ENCODE assay signal across 20 cellular contexts in genomic region chr2:9793156-9793917, GRCh38. TPM values are rescaled to one million over a fixed set of nuclear protein-coding genes. Genes with fewer than 3 reads are reported as not detected.
A peak's percentile ranks its signal among the peaks of the same experiment; 100 is the strongest.
DNase-seq lines count a peak whose midpoint lies in the region; ATAC-seq, FAIRE-seq and TF ChIP-seq lines count a peak whose summit lies in the region.
"Had no signal": no experiment of that assay in that cellular context is flagged by ENCODE, and none has a peak within 500 bp of the region (broad histone marks: within the 10 kb centered on the region; RNA-seq: fewer than 3 reads in every experiment).

No MANE protein-coding gene starts in this region.

- H3K4me1 ChIP-seq in left ventricle myocardium inferior (peaks cover 19% of the 10 kb centered on the region), right cardiac atrium (ENCODE audit: control insufficient read depth, insufficient read depth, low read length) (no peaks in the 10 kb centered on the region), endodermal cell (ENCODE audit: control insufficient read depth, insufficient read depth, low read length) (no peaks in the 10 kb centered on the region), stomach (no peaks in the 10 kb centered on the region)
- H3K4me1 ChIP-seq: SJSA1 had no signal

- TF ChIP-seq CTCF in left ventricle myocardium inferior (IDR thresholded peaks at IDR 0.05; ENCODE audit: borderline replicate concordance), result no peak
- TF ChIP-seq CTCF in endodermal cell (conservative IDR thresholded peaks at IDR 0.05), result no peak
- TF ChIP-seq CTCF in stomach (IDR thresholded peaks at IDR 0.05), result no peak

- TF ChIP-seq EP300 in stomach (IDR thresholded peaks at IDR 0.05), result no peak

- DNase-seq in left ventricle myocardium inferior (peak; percentile 9), right cardiac atrium (no peak), T-helper 17 cell (no peak), memory B cell (ENCODE audit: low spot score in 2 of 2) (no peak), endodermal cell (no peak), H54 (ENCODE audit: insufficient read length, low spot score) (no peak), stomach (no peak)
- DNase-seq: AML-193; Calu3; CD4-positive, alpha-beta memory T cell; DMS79; GOT3; NCI-H187; NCI-H345; NCI-H526 treated with DMSO at 0.1 percent for 48 hours; PC-3 had no signal

- TF ChIP-seq POLR2A in H54 (IDR thresholded peaks at IDR 0.05; ENCODE audit: low read depth, low read length), result no peak
- no peak for TF ChIP-seq POLR2A in stomach (IDR thresholded peaks at IDR 0.05)

- WGBS in right cardiac atrium, result 83% methylated on average over 13 of the region's 13 CpGs
- WGBS in endodermal cell (ENCODE audit: insufficient coverage in 1 of 2, insufficient read length in 1 of 2), 2 experiments, result 78 to 80% methylated on average over 12 to 13 of the region's 13 CpGs
- 75 to 89% (median 81%) methylated on average over 12 to 13 of the region's 13 CpGs for WGBS in stomach, 5 donors

- FAIRE-seq in H54 (lab: Jason Lieb, UNC), result no peak
- FAIRE-seq: G401.6, GM12892 had no signal

- H3K36me3 Mint-ChIP-seq in T-helper 17 cell (ENCODE audit: low read depth) (no peaks in the 10 kb centered on the region), memory B cell (peaks cover 4% of the 10 kb centered on the region), endodermal cell (ENCODE audit: low read depth) (no peaks in the 10 kb centered on the region)
- H3K36me3 Mint-ChIP-seq: CD4-positive, alpha-beta memory T cell had no signal

- H3K27me3 Mint-ChIP-seq in T-helper 17 cell, result no peaks in the 10 kb centered on the region
- peaks cover 3% of the 10 kb centered on the region for H3K27me3 Mint-ChIP-seq in memory B cell
- peaks cover 3% of the 10 kb centered on the region for H3K27me3 Mint-ChIP-seq in endodermal cell (ENCODE audit: insufficient read depth)
- H3K27me3 Mint-ChIP-seq: CD4-positive, alpha-beta memory T cell had no signal

- no peaks in the 10 kb centered on the region for H3K36me3 ChIP-seq in left ventricle myocardium inferior
- no peaks in the 10 kb centered on the region for H3K36me3 ChIP-seq in endodermal cell (ENCODE audit: control insufficient read depth, insufficient read depth, low read length)
- H3K36me3 ChIP-seq in stomach, result no peaks in the 10 kb centered on the region
- H3K36me3 ChIP-seq: SJSA1 had no signal

- H3K4me3 ChIP-seq in left ventricle myocardium inferior (no peak overlapping the region), right cardiac atrium (ENCODE audit: low read length) (no peak overlapping the region), endodermal cell (ENCODE audit: low read length) (no peak overlapping the region), stomach (no peak overlapping the region)
- H3K4me3 ChIP-seq: SJSA1 had no signal

- peaks cover 12% of the 10 kb centered on the region for H3K4me1 Mint-ChIP-seq in T-helper 17 cell
- peaks cover 9% of the 10 kb centered on the region for H3K4me1 Mint-ChIP-seq in memory B cell
- no peaks in the 10 kb centered on the region for H3K4me1 Mint-ChIP-seq in endodermal cell

- H3K9me3 ChIP-seq in left ventricle myocardium inferior (replicated peaks) (peaks cover 6% of the 10 kb centered on the region), right cardiac atrium (ENCODE audit: control insufficient read depth, low read length) (no peaks in the 10 kb centered on the region), T-helper 17 cell (ENCODE audit: control insufficient read depth, low read length, poor library complexity, severe bottlenecking) (no peaks in the 10 kb centered on the region), endodermal cell (ENCODE audit: control insufficient read depth, low read length) (peaks cover 1% of the 10 kb centered on the region), stomach (peaks cover 0 to 5% (median 0%) of the 10 kb centered on the region in 4 donors)
- H3K9me3 ChIP-seq: SJSA1 had no signal

- H3K27me3 ChIP-seq in left ventricle myocardium inferior (ENCODE audit: low read depth) (no peaks in the 10 kb centered on the region), right cardiac atrium (ENCODE audit: control insufficient read depth, insufficient read depth) (no peaks in the 10 kb centered on the region), endodermal cell (ENCODE audit: control insufficient read depth, insufficient read depth, low read length, poor library complexity, severe bottlenecking) (no peaks in the 10 kb centered on the region), stomach (no peaks in the 10 kb centered on the region)
- H3K27me3 ChIP-seq: SJSA1 had no signal

- H3K9me3 Mint-ChIP-seq in memory B cell (peaks cover 5% of the 10 kb centered on the region), endodermal cell (no peaks in the 10 kb centered on the region)
- H3K9me3 Mint-ChIP-seq: CD4-positive, alpha-beta memory T cell had no signal

- H3K4me3 Mint-ChIP-seq in T-helper 17 cell (no peak overlapping the region), memory B cell (no peak overlapping the region), endodermal cell (no peak overlapping the region)

- peak overlapping the region; percentile 77 for H3K27ac Mint-ChIP-seq in T-helper 17 cell
- peak overlapping the region; percentile 12 for H3K27ac Mint-ChIP-seq in memory B cell
- no peak overlapping the region for H3K27ac Mint-ChIP-seq in endodermal cell

- H3K9ac ChIP-seq in endodermal cell (ENCODE audit: extremely low read depth, low read length, poor library complexity, severe bottlenecking), result no peak overlapping the region

- H3K27ac ChIP-seq in left ventricle myocardium inferior (replicated peaks) (peak overlapping the region; percentile 66), right cardiac atrium (ENCODE audit: low read length) (no peak overlapping the region), endodermal cell (ENCODE audit: low read depth, low read length) (no peak overlapping the region), stomach (no peak overlapping the region)
- H3K27ac ChIP-seq: RWPE1, SJSA1 had no signal

- intact Hi-C loops in left ventricle myocardium inferior (cut with micrococcal nuclease) (no loop called here), right cardiac atrium (cut with DNase I) (no loop called here), stomach (cut with DNase I; ENCODE audit: low total_unique reads) (no loop called here)

- ATAC-seq in right cardiac atrium, result no peak
- ATAC-seq in T-helper 17 cell, result no peak
- ATAC-seq in memory B cell (ENCODE audit: low read depth), result no peak
- ATAC-seq: PC-3 had no signal

RNA-seq across cellular contexts. Expression of gene TAF1B, which starts 49.9 kb away (rescaled TPM):
- total RNA-seq in left ventricle myocardium inferior (4.2 TPM), right cardiac atrium (10 to 100 TPM in 1 of 4 donors, 1 to 10 TPM in 3; 7.7 to 12.4 (median 9.4) TPM), T-helper 17 cell (10 to 100 TPM; 15.3 to 19.9 TPM), endodermal cell (10 to 100 TPM; 36.2 to 41.9 TPM), stomach (10 to 100 TPM in 3 of 5 donors, 1 to 10 TPM in 2; 5.8 to 34.6 (median 20.7) TPM)
- polyA plus RNA-seq in right cardiac atrium (2.9 TPM), stomach (1 to 10 TPM; 3.8 to 6.4 (median 6.2) TPM)
- polyA plus RNA-seq in endodermal cell (2013, experiment 1 of 2), result 33.5 TPM
- polyA plus RNA-seq in endodermal cell (2013, experiment 2 of 2), result 35.1 TPM
